In the genomic region with DNA sequence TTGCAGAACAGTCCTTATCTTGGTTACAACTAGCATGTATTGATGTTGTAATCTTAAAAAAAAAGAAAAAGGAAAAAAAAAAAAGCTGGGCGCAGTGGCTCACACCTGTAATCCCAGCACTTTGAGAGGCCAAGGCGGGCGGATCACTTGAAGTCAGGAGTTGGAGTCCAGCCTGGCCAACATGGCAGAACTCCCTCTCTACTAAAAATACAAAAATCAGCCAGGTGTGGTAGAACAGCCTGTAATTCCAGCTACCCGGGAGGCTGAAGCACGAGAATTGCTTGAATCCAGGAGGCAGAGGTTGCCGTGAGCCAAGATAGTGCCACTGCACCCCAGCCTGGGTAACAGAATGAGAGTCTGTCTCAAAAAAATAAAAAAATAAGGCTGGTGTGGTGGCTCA, we compare ENCODE assay signal across 7 cellular contexts.
"Had no signal": no experiment of that assay in that cellular context is flagged by ENCODE, and none has a peak within 500 bp of the region (broad histone marks: within the 10 kb centered on the region; RNA-seq: fewer than 3 reads in every experiment).

No MANE protein-coding gene starts in this region.

- H3K9me3 ChIP-seq: HAP-1 had no signal

- H3K4me3 ChIP-seq: GM23248, GM23338, HAP-1 had no signal

- H3K27ac ChIP-seq: GM23248 had no signal

- H3K4me1 ChIP-seq: HAP-1 had no signal

- DNase-seq: GM23248, GOT3, H7, H9, HCEC 1CT had no signal
